ENCODE assay signal across 19 cellular contexts in the genomic region with DNA sequence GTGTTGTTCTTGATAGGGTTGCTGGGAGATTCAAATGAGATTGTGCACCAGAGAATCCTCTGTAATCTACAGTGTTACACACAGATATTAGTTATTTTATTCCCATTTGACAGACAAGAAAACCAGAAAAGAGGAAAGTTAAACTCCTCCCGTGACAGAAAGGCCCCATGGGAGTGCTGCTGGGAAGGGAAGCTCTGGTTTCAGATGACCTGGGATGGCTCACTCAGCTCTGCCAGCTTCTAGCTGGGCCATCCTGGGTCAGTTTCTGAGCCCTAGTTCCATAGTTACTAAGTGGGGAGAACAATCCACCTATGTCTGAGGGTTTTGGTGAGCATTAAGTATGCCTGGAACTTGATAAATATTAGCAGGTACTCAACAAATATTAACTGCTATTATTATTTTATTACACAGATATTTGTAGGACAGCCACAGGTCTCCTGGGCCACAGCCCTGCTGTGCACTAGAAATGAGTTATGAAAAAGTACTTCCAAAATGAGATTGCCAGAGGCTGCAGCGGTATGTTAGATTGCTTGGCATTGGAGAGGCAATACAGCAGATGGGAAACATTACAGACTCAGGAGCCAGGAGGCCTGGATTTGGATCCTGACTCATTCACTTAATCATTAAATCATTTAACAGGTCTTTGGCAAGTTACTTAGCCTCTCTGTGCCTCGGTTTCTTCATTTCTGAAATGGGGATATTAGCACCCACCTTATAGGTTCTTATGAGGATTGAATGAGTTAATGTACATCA.
"Had no signal": no experiment of that assay in that cellular context is flagged by ENCODE, and none has a peak within 500 bp of the region (broad histone marks: within the 10 kb centered on the region; RNA-seq: fewer than 3 reads in every experiment).

No MANE protein-coding gene starts in this region.

- H3K4me3 ChIP-seq: smooth muscle cell, thyroid gland had no signal

- H3K27me3 ChIP-seq: thyroid gland had no signal

- DNase-seq: activated CD4-positive, alpha-beta T cell treated with anti-CD3 and anti-CD28 coated beads, Interleukin-2, amount 50 U/mL, for 1 hour; activated CD8-positive, alpha-beta memory T cell treated with anti-CD3 and anti-CD28 coated beads for 24 hours; activated CD8-positive, alpha-beta memory T cell treated with anti-CD3 and anti-CD28 coated beads, Interleukin-2, amount 50 U/mL, for 48 hours; activated effector memory CD4-positive, alpha-beta T cell treated with anti-CD3 and anti-CD28 coated beads, Interleukin-2, amount 50 U/mL, for 16 hours; activated naive CD4-positive, alpha-beta T cell treated with anti-CD3 and anti-CD28 coated beads, Interleukin-2, amount 50 U/mL, for 16 hours; activated T-cell treated with anti-CD3 and anti-CD28 coated beads, Interleukin-2, amount 50 U/mL, for 72 hours; aorta; cortex of kidney; effector CD4-positive, alpha-beta T cell; hypothalamus; islet precursor cell; mammary epithelial cell; naive B cell; stimulated activated naive B cell treated with anti-CD40 and anti-IgM and Interleukin-4, amounts not matched to agents 10 μg/mL and 1 μg/mL and 100 μg/mL, for 72 hours; thyroid gland had no signal

- H3K4me2 ChIP-seq: smooth muscle cell had no signal

- H3K36me3 ChIP-seq: thyroid gland had no signal

- ATAC-seq: activated CD4-positive, CD25-positive, alpha-beta regulatory T cell treated with anti-CD3 and anti-CD28 coated beads, Interleukin-2, amount 50 U/mL, for 24 hours; activated T-cell treated with anti-CD3 and anti-CD28 coated beads, Interleukin-2, amount 50 U/mL, for 72 hours; left lobe of liver; right cardiac atrium; stimulated activated naive B cell treated with anti-CD40 and anti-IgM and Interleukin-4, amounts not matched to agents 10 μg/mL and 1 μg/mL and 100 μg/mL, for 72 hours had no signal

- H3K27ac ChIP-seq: thyroid gland had no signal

- H3K9me3 ChIP-seq: thyroid gland had no signal
